In the genomic region with DNA sequence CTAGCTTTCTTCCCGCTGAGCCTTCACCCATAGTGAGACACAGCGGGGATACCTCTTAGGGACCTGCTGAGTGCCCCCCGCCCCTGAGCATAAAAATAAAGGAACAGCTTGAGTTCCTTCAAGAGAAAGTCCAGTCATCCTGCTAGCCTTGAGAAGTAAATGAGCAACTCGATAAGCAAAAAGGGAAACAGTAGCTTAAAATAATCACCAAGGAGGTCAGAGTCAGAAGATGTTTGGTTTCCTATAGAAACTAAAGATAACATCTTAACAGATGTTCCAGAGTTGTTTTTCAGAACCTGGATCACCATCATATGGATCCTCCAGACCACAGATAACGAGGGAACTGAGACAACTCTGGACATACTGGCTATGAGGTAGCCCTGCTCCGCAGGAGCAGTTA, we compare ENCODE assay signal across 1 cellular context.
TF ChIP-seq lines count a peak whose summit lies in the region.

No MANE protein-coding gene starts in this region.

TF ChIP-seq in endothelial cell of umbilical vein, 7 proteins besides CTCF, POLR2A, EP300 and RAD21:
- no peak for TF ChIP-seq FOS (IDR thresholded peaks at IDR 0.05; ENCODE audit: borderline replicate concordance, insufficient read depth, low read length)
- TF ChIP-seq EZH2 (IDR thresholded peaks at IDR 0.05; ENCODE audit: borderline replicate concordance, low read depth, low read length, severe bottlenecking), result no peak
- TF ChIP-seq MYC (IDR thresholded peaks at IDR 0.05; ENCODE audit: low read depth, low read length), result no peak
- TF ChIP-seq GATA2 (IDR thresholded peaks at IDR 0.05; ENCODE audit: insufficient read depth, insufficient read length, low read depth, low read length), result peak; percentile 73
TF ChIP-seq in endothelial cell of umbilical vein: peak in this region for 1.
